ENCODE assay signal across 34 cellular contexts in genomic region chr10:130847170-130847569, GRCh38.
"Had no signal": no experiment of that assay in that cellular context is flagged by ENCODE, and none has a peak within 500 bp of the region (broad histone marks: within the 10 kb centered on the region; RNA-seq: fewer than 3 reads in every experiment).

No MANE protein-coding gene starts in this region.

- H3K9me3 ChIP-seq: adrenal gland, body of pancreas had no signal

- H3K36me3 Mint-ChIP-seq: activated naive CD4-positive, alpha-beta T cell treated with anti-CD3 and anti-CD28 coated beads, Interleukin-2, amount 10 ng/mL, durations not matched to agents 7 days and 5 days; activated naive CD4-positive, alpha-beta T cell treated with anti-CD3 and anti-CD28 coated beads, Interleukin-2, amount 50 U/mL, for 24 hours; activated naive CD8-positive, alpha-beta T cell; activated naive CD8-positive, alpha-beta T cell treated with anti-CD3 and anti-CD28 coated beads, Interleukin-2, amount 10 ng/mL, durations not matched to agents 7 days and 5 days had no signal

- H3K27ac ChIP-seq: adrenal gland, body of pancreas, brain microvascular endothelial cell, breast epithelium, VCaP had no signal

- H3K27ac Mint-ChIP-seq: activated CD4-positive, alpha-beta memory T cell treated with anti-CD3 and anti-CD28 coated beads, Interleukin-2, amount 10 ng/mL, durations not matched to agents 7 days and 5 days; activated CD4-positive, alpha-beta T cell treated with anti-CD3 and anti-CD28 coated beads for 36 hours; activated CD4-positive, alpha-beta T cell treated with anti-CD3 and anti-CD28 coated beads, Interleukin-2, amount 10 ng/mL, durations not matched to agents 7 days and 5 days; activated CD8-positive, alpha-beta memory T cell treated with anti-CD3 and anti-CD28 coated beads, Interleukin-2, amount 10 ng/mL, durations not matched to agents 7 days and 5 days; activated CD8-positive, alpha-beta T cell treated with anti-CD3 and anti-CD28 coated beads, Interleukin-2, amount 10 ng/mL, durations not matched to agents 7 days and 5 days; activated naive CD4-positive, alpha-beta T cell treated with anti-CD3 and anti-CD28 coated beads, Interleukin-2, amount 10 ng/mL, durations not matched to agents 7 days and 5 days; activated naive CD4-positive, alpha-beta T cell treated with anti-CD3 and anti-CD28 coated beads, Interleukin-2, amount 50 U/mL, for 24 hours; activated naive CD8-positive, alpha-beta T cell; activated naive CD8-positive, alpha-beta T cell treated with anti-CD3 and anti-CD28 coated beads, Interleukin-2, amount 10 ng/mL, durations not matched to agents 7 days and 5 days; activated T-cell treated with anti-CD3 and anti-CD28 coated beads, Interleukin-2, amount 50 U/mL, for 24 hours; activated T-helper 2 cell treated with anti-CD3 and anti-CD28 coated beads, Interferon-gamma antibody, Interleukin-2, Interleukin-4, amounts not matched to agents 10 μg/mL and 5 μg/mL and 100 μg/mL, durations not matched to agents 14 hours and 24 hours and 36 hours; T-helper 1 cell treated with Interleukin-12 subunit alpha and Interleukin-12 subunit beta and Interleukin-4 antibody, amounts not matched to agents 30 μg/mL and 1 μg/mL, for 36 hours; T-helper 2 cell treated with Interferon-gamma antibody and Interleukin-4, amounts not matched to agents 5 μg/mL and 100 μg/mL, for 36 hours had no signal

- DNase-seq: activated CD4-positive, alpha-beta memory T cell treated with anti-CD3 and anti-CD28 coated beads, Interleukin-2, amount 10 ng/mL, durations not matched to agents 7 days and 5 days; activated CD4-positive, alpha-beta T cell treated with anti-CD3 and anti-CD28 coated beads for 1 hour; activated CD4-positive, alpha-beta T cell treated with anti-CD3 and anti-CD28 coated beads for 36 hours; activated CD4-positive, alpha-beta T cell treated with anti-CD3 and anti-CD28 coated beads for 48 hours; activated CD4-positive, alpha-beta T cell treated with anti-CD3 and anti-CD28 coated beads, Interleukin-2, amount 10 ng/mL, durations not matched to agents 7 days and 5 days; activated CD4-positive, alpha-beta T cell treated with anti-CD3 and anti-CD28 coated beads, Interleukin-2, amount 50 U/mL, for 48 hours; activated CD4-positive, CD25-positive, alpha-beta regulatory T cell; activated CD8-positive, alpha-beta memory T cell treated with anti-CD3 and anti-CD28 coated beads for 24 hours; activated CD8-positive, alpha-beta memory T cell treated with anti-CD3 and anti-CD28 coated beads, Interleukin-2, amount 10 ng/mL, durations not matched to agents 7 days and 5 days; activated CD8-positive, alpha-beta memory T cell treated with anti-CD3 and anti-CD28 coated beads, Interleukin-2, amount 50 U/mL, for 48 hours; activated CD8-positive, alpha-beta T cell treated with anti-CD3 and anti-CD28 coated beads, Interleukin-2, amount 10 ng/mL, durations not matched to agents 7 days and 5 days; activated effector memory CD4-positive, alpha-beta T cell treated with Interleukin-2 at 50 U/mL for 16 hours; activated gamma-delta T cell; activated naive CD4-positive, alpha-beta T cell treated with anti-CD3 and anti-CD28 coated beads, Interleukin-2, amount 10 ng/mL, durations not matched to agents 7 days and 5 days; activated naive CD4-positive, alpha-beta T cell treated with Interleukin-2 at 50 U/mL for 16 hours; activated naive CD8-positive, alpha-beta T cell treated with anti-CD3 and anti-CD28 coated beads, Interleukin-2, amount 10 ng/mL, durations not matched to agents 7 days and 5 days; activated T-cell treated with anti-CD3 and anti-CD28 coated beads, Interleukin-2, amount 50 U/mL, for 24 hours; activated T-cell treated with anti-CD3 and anti-CD28 coated beads, Interleukin-2, amount 50 U/mL, for 48 hours; adrenal gland; amniotic stem cell; aorta; body of pancreas; brain microvascular endothelial cell; central memory CD4-positive, alpha-beta T cell; T-helper 2 cell; T-helper 9 cell had no signal

- H3K27me3 ChIP-seq: adrenal gland, body of pancreas, brain microvascular endothelial cell, breast epithelium had no signal

- H3K4me1 ChIP-seq: adrenal gland, body of pancreas, breast epithelium had no signal

- H3K4me3 Mint-ChIP-seq: activated CD4-positive, alpha-beta memory T cell treated with anti-CD3 and anti-CD28 coated beads, Interleukin-2, amount 10 ng/mL, durations not matched to agents 7 days and 5 days; activated CD4-positive, alpha-beta T cell treated with anti-CD3 and anti-CD28 coated beads for 36 hours; activated CD4-positive, alpha-beta T cell treated with anti-CD3 and anti-CD28 coated beads, Interleukin-2, amount 10 ng/mL, durations not matched to agents 7 days and 5 days; activated CD8-positive, alpha-beta memory T cell treated with anti-CD3 and anti-CD28 coated beads, Interleukin-2, amount 10 ng/mL, durations not matched to agents 7 days and 5 days; activated CD8-positive, alpha-beta T cell treated with anti-CD3 and anti-CD28 coated beads, Interleukin-2, amount 10 ng/mL, durations not matched to agents 7 days and 5 days; activated naive CD4-positive, alpha-beta T cell treated with anti-CD3 and anti-CD28 coated beads, Interleukin-2, amount 10 ng/mL, durations not matched to agents 7 days and 5 days; activated naive CD4-positive, alpha-beta T cell treated with anti-CD3 and anti-CD28 coated beads, Interleukin-2, amount 50 U/mL, for 24 hours; activated naive CD8-positive, alpha-beta T cell; activated naive CD8-positive, alpha-beta T cell treated with anti-CD3 and anti-CD28 coated beads, Interleukin-2, amount 10 ng/mL, durations not matched to agents 7 days and 5 days; activated T-cell treated with anti-CD3 and anti-CD28 coated beads, Interleukin-2, amount 50 U/mL, for 24 hours; T-helper 1 cell treated with Interleukin-12 subunit alpha and Interleukin-12 subunit beta and Interleukin-4 antibody, amounts not matched to agents 30 μg/mL and 1 μg/mL, for 36 hours; T-helper 2 cell treated with Interferon-gamma antibody and Interleukin-4, amounts not matched to agents 5 μg/mL and 100 μg/mL, for 36 hours had no signal

- H3K36me3 ChIP-seq: adrenal gland, brain microvascular endothelial cell, breast epithelium had no signal

- H3K9me3 Mint-ChIP-seq: activated naive CD4-positive, alpha-beta T cell treated with anti-CD3 and anti-CD28 coated beads, Interleukin-2, amount 10 ng/mL, durations not matched to agents 7 days and 5 days; activated naive CD8-positive, alpha-beta T cell treated with anti-CD3 and anti-CD28 coated beads, Interleukin-2, amount 10 ng/mL, durations not matched to agents 7 days and 5 days; activated T-helper 2 cell treated with anti-CD3 and anti-CD28 coated beads, Interferon-gamma antibody, Interleukin-2, Interleukin-4, amounts not matched to agents 10 μg/mL and 5 μg/mL and 100 μg/mL, durations not matched to agents 14 hours and 24 hours and 36 hours had no signal

- H3K4me1 Mint-ChIP-seq: activated CD4-positive, alpha-beta memory T cell treated with anti-CD3 and anti-CD28 coated beads, Interleukin-2, amount 10 ng/mL, durations not matched to agents 7 days and 5 days; activated CD4-positive, alpha-beta T cell treated with anti-CD3 and anti-CD28 coated beads for 36 hours; activated CD4-positive, alpha-beta T cell treated with anti-CD3 and anti-CD28 coated beads, Interleukin-2, amount 10 ng/mL, durations not matched to agents 7 days and 5 days; activated CD8-positive, alpha-beta memory T cell treated with anti-CD3 and anti-CD28 coated beads, Interleukin-2, amount 10 ng/mL, durations not matched to agents 7 days and 5 days; activated naive CD4-positive, alpha-beta T cell treated with anti-CD3 and anti-CD28 coated beads, Interleukin-2, amount 10 ng/mL, durations not matched to agents 7 days and 5 days; activated naive CD4-positive, alpha-beta T cell treated with anti-CD3 and anti-CD28 coated beads, Interleukin-2, amount 50 U/mL, for 24 hours; activated naive CD8-positive, alpha-beta T cell treated with anti-CD3 and anti-CD28 coated beads, Interleukin-2, amount 10 ng/mL, durations not matched to agents 7 days and 5 days had no signal

- H3K27me3 Mint-ChIP-seq: activated CD4-positive, alpha-beta memory T cell treated with anti-CD3 and anti-CD28 coated beads, Interleukin-2, amount 10 ng/mL, durations not matched to agents 7 days and 5 days; activated CD4-positive, alpha-beta T cell treated with anti-CD3 and anti-CD28 coated beads for 36 hours; activated CD4-positive, alpha-beta T cell treated with anti-CD3 and anti-CD28 coated beads, Interleukin-2, amount 10 ng/mL, durations not matched to agents 7 days and 5 days; activated CD8-positive, alpha-beta memory T cell treated with anti-CD3 and anti-CD28 coated beads, Interleukin-2, amount 10 ng/mL, durations not matched to agents 7 days and 5 days; activated naive CD4-positive, alpha-beta T cell treated with anti-CD3 and anti-CD28 coated beads, Interleukin-2, amount 10 ng/mL, durations not matched to agents 7 days and 5 days; activated naive CD4-positive, alpha-beta T cell treated with anti-CD3 and anti-CD28 coated beads, Interleukin-2, amount 50 U/mL, for 24 hours; activated naive CD8-positive, alpha-beta T cell; activated naive CD8-positive, alpha-beta T cell treated with anti-CD3 and anti-CD28 coated beads, Interleukin-2, amount 10 ng/mL, durations not matched to agents 7 days and 5 days; activated T-cell treated with anti-CD3 and anti-CD28 coated beads, Interleukin-2, amount 50 U/mL, for 24 hours had no signal

- H3K4me3 ChIP-seq: adrenal gland, body of pancreas, breast epithelium had no signal

- ATAC-seq: activated CD4-positive, alpha-beta T cell treated with anti-CD3 and anti-CD28 coated beads for 36 hours; activated CD4-positive, CD25-positive, alpha-beta regulatory T cell treated with anti-CD3 and anti-CD28 coated beads, Interleukin-2, amount 50 U/mL, for 24 hours; activated CD8-positive, alpha-beta memory T cell treated with anti-CD3 and anti-CD28 coated beads, Interleukin-2, amount 10 ng/mL, durations not matched to agents 7 days and 5 days; activated CD8-positive, alpha-beta T cell treated with anti-CD3 and anti-CD28 coated beads, Interleukin-2, amount 10 ng/mL, durations not matched to agents 7 days and 5 days; body of pancreas had no signal
